ENCODE assay signal across 26 cellular contexts in the genomic region with DNA sequence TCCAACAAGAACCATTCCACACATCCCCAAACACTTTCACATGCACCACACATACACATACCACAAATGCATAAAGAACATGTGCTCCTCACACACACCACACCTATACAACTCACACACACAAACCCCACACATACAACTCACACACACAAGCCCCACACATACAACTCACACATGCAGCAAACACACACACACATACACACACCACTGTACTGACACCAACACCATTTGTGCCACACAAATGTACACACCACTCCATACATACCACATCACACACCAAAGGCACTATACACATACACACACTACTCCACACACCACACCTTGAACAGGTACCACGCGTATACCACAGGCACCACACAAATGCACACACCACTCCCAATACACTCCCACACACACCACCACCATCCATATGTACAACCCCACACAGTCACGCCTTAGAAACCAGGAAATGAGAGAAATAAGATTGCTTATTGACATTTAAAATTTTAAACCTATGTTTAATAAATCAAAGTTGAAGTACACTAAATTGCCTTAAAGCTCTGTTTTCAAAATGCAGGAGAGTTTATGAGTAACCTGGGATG.
"Had no signal": no experiment of that assay in that cellular context is flagged by ENCODE, and none has a peak within 500 bp of the region (broad histone marks: within the 10 kb centered on the region; RNA-seq: fewer than 3 reads in every experiment).

No MANE protein-coding gene starts in this region.

- H3K27ac ChIP-seq: colonic mucosa, esophagus muscularis mucosa, foreskin keratinocyte, gastroesophageal sphincter, heart left ventricle, hepatocyte, ovary, psoas muscle, skin epidermis, spleen, suprapubic skin, transverse colon had no signal

- H3K4me3 ChIP-seq: colonic mucosa, esophagus muscularis mucosa, gastroesophageal sphincter, heart left ventricle, hepatocyte, ovary, psoas muscle, skin epidermis, spleen, suprapubic skin, transverse colon had no signal

- DNase-seq: central memory CD4-positive, alpha-beta T cell; colonic mucosa; dermis blood vessel endothelial cell; effector memory CD4-positive, alpha-beta T cell; foreskin keratinocyte; heart left ventricle; mesenchymal stem cell; naive thymus-derived CD4-positive, alpha-beta T cell; nephron progenitor cell; occipital lobe; ovary; posterior cingulate gyrus; psoas muscle; right cardiac atrium; spleen; stimulated activated naive CD4-positive, alpha-beta T cell; stimulated activated naive CD8-positive, alpha-beta T cell treated with anti-CD3 and anti-CD28 coated beads, Interleukin-15, amount 100 ng/mL, for 72 hours; transverse colon had no signal

- H3K27me3 ChIP-seq: colonic mucosa, esophagus muscularis mucosa, foreskin keratinocyte, gastroesophageal sphincter, heart left ventricle, hepatocyte, ovary, spleen, suprapubic skin, transverse colon had no signal

- H3K9me3 ChIP-seq: colonic mucosa, esophagus muscularis mucosa, gastroesophageal sphincter, ovary, psoas muscle, suprapubic skin, transverse colon had no signal

- FAIRE-seq: endothelial cell of umbilical vein, islet of Langerhans had no signal

- H3K4me1 ChIP-seq: colonic mucosa, esophagus muscularis mucosa, foreskin keratinocyte, gastroesophageal sphincter, psoas muscle, spleen, transverse colon had no signal

- ATAC-seq: foreskin keratinocyte; gastroesophageal sphincter; left lobe of liver; naive thymus-derived CD4-positive, alpha-beta T cell; psoas muscle; right cardiac atrium; stimulated activated naive CD8-positive, alpha-beta T cell treated with anti-CD3 and anti-CD28 coated beads, Interleukin-15, amount 100 ng/mL, for 72 hours had no signal

- H3K36me3 ChIP-seq: colonic mucosa, esophagus muscularis mucosa, gastroesophageal sphincter, heart left ventricle, ovary, spleen, suprapubic skin, transverse colon had no signal
